Comparison of ENCODE assay signal across 24 cellular contexts in the genomic region with DNA sequence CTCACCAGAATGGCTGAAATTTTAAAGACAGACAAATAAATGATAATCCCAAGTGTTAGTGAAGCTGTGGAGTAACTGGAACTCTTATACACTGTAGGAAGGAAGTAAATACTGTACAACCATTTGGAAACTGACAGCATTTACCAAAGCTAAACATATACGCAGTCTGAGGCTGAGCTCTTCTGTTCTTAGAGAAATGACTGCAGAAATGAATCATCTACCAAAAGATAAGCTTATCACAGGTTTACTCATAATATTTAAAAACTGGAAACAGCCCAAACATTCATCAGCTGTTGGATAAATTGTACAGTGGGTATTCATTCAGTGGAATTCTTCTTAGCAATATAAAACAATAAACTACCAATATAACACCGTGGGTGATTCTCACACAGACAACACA.
"Had no signal": no experiment of that assay in that cellular context is flagged by ENCODE, and none has a peak within 500 bp of the region (broad histone marks: within the 10 kb centered on the region; RNA-seq: fewer than 3 reads in every experiment).

No MANE protein-coding gene starts in this region.

- H3K27me3 Mint-ChIP-seq: stimulated activated naive CD8-positive, alpha-beta T cell treated with anti-CD3 and anti-CD28 coated beads, Interleukin-15, amount 100 ng/mL, for 72 hours had no signal

- H3K27me3 ChIP-seq: gastrocnemius medialis, neural progenitor cell, ovary, uterus had no signal

- H3K4me3 ChIP-seq: gastrocnemius medialis, left ventricle myocardium inferior, neural progenitor cell, ovary, psoas muscle, uterus had no signal

- H3K36me3 ChIP-seq: neural progenitor cell, ovary, uterus had no signal

- H3K4me2 ChIP-seq: neural progenitor cell had no signal

- H3K36me3 Mint-ChIP-seq: naive thymus-derived CD8-positive, alpha-beta T cell had no signal

- H3K27ac ChIP-seq: gastrocnemius medialis, left ventricle myocardium inferior, neural progenitor cell, ovary, psoas muscle, uterus had no signal

- ATAC-seq: gastrocnemius medialis; naive thymus-derived CD8-positive, alpha-beta T cell; psoas muscle; right cardiac atrium; stimulated activated naive CD8-positive, alpha-beta T cell treated with anti-CD3 and anti-CD28 coated beads, Interleukin-15, amount 100 ng/mL, for 72 hours had no signal

- H3K27ac Mint-ChIP-seq: activated B cell treated with CpG ODN at 0.5 μM for 24 hours; activated T-cell treated with anti-CD3 and anti-CD28 coated beads, Interleukin-2, amount 50 U/mL, for 72 hours; mesothelial cell of epicardium; naive thymus-derived CD8-positive, alpha-beta T cell; neural progenitor cell; stimulated activated naive CD8-positive, alpha-beta T cell treated with anti-CD3 and anti-CD28 coated beads, Interleukin-15, amount 100 ng/mL, for 72 hours had no signal

- H3K4me3 Mint-ChIP-seq: activated B cell treated with CpG ODN at 0.5 μM for 24 hours; activated T-cell treated with anti-CD3 and anti-CD28 coated beads, Interleukin-2, amount 50 U/mL, for 72 hours; mesothelial cell of epicardium; naive thymus-derived CD8-positive, alpha-beta T cell; neural progenitor cell; stimulated activated naive CD8-positive, alpha-beta T cell treated with anti-CD3 and anti-CD28 coated beads, Interleukin-15, amount 100 ng/mL, for 72 hours had no signal

- H3K4me1 Mint-ChIP-seq: activated B cell treated with CpG ODN at 0.5 μM for 24 hours; naive thymus-derived CD8-positive, alpha-beta T cell; stimulated activated naive CD8-positive, alpha-beta T cell treated with anti-CD3 and anti-CD28 coated beads, Interleukin-15, amount 100 ng/mL, for 72 hours had no signal

- H3K9ac ChIP-seq: neural progenitor cell had no signal

- H2AFZ ChIP-seq: neural progenitor cell had no signal

- H3K9me3 Mint-ChIP-seq: activated B cell treated with CpG ODN at 0.5 μM for 24 hours; activated T-cell treated with anti-CD3 and anti-CD28 coated beads, Interleukin-2, amount 50 U/mL, for 72 hours; stimulated activated naive CD8-positive, alpha-beta T cell treated with anti-CD3 and anti-CD28 coated beads, Interleukin-15, amount 100 ng/mL, for 72 hours had no signal

- DNase-seq: activated B cell treated with CpG ODN at 0.5 μM for 24 hours; activated CD4-positive, alpha-beta T cell treated with anti-CD3 and anti-CD28 coated beads for 4 hours; activated CD4-positive, alpha-beta T cell treated with anti-CD3 and anti-CD28 coated beads, Interleukin-2, amount 50 U/mL, for 48 hours; activated effector memory CD4-positive, alpha-beta T cell treated with anti-CD3 and anti-CD28 coated beads, Interleukin-2, amount 50 U/mL, for 16 hours; activated naive CD4-positive, alpha-beta T cell treated with anti-CD3 and anti-CD28 coated beads, Interleukin-2, amount 50 U/mL, for 16 hours; activated T-cell treated with anti-CD3 and anti-CD28 coated beads, Interleukin-2, amount 50 U/mL, for 72 hours; aorta; cerebellar nuclear complex; cortex of kidney; erythroblast; gastrocnemius medialis; hippocampal formation; left ventricle myocardium inferior; naive thymus-derived CD8-positive, alpha-beta T cell; ovary; psoas muscle; right cardiac atrium; stimulated activated CD4-positive, alpha-beta T cell treated with anti-CD3 and anti-CD28 coated beads, Interleukin-1b, Interleukin-23, amount 100 ng/mL, for 48 hours; stimulated activated naive CD8-positive, alpha-beta T cell treated with anti-CD3 and anti-CD28 coated beads, Interleukin-15, amount 100 ng/mL, for 72 hours; T1000; trophoblast cell; uterus had no signal

- H3K4me1 ChIP-seq: gastrocnemius medialis, neural progenitor cell, psoas muscle, uterus had no signal

- H3K9me3 ChIP-seq: gastrocnemius medialis, left ventricle myocardium inferior, ovary, psoas muscle, uterus had no signal
